ENCODE assay signal across 8 cellular contexts in genomic region chr9:70630971-70631370, GRCh38.
"Had no signal": no experiment of that assay in that cellular context is flagged by ENCODE, and none has a peak within 500 bp of the region (broad histone marks: within the 10 kb centered on the region; RNA-seq: fewer than 3 reads in every experiment).

No MANE protein-coding gene starts in this region.

- H3K9ac ChIP-seq: GM23248 had no signal

- FAIRE-seq: HTR-8/SVneo, K562 had no signal

- DNase-seq: GM23248, GOT3, H7, HCEC 1CT, IMR-90, KG1 had no signal

- H2AFZ ChIP-seq: GM23248 had no signal

- ATAC-seq: K562 had no signal

- H3K27ac ChIP-seq: GM23248 had no signal

- H3K4me3 ChIP-seq: GM23248, K562 had no signal
